ENCODE assay signal across 9 cellular contexts in the genomic region with DNA sequence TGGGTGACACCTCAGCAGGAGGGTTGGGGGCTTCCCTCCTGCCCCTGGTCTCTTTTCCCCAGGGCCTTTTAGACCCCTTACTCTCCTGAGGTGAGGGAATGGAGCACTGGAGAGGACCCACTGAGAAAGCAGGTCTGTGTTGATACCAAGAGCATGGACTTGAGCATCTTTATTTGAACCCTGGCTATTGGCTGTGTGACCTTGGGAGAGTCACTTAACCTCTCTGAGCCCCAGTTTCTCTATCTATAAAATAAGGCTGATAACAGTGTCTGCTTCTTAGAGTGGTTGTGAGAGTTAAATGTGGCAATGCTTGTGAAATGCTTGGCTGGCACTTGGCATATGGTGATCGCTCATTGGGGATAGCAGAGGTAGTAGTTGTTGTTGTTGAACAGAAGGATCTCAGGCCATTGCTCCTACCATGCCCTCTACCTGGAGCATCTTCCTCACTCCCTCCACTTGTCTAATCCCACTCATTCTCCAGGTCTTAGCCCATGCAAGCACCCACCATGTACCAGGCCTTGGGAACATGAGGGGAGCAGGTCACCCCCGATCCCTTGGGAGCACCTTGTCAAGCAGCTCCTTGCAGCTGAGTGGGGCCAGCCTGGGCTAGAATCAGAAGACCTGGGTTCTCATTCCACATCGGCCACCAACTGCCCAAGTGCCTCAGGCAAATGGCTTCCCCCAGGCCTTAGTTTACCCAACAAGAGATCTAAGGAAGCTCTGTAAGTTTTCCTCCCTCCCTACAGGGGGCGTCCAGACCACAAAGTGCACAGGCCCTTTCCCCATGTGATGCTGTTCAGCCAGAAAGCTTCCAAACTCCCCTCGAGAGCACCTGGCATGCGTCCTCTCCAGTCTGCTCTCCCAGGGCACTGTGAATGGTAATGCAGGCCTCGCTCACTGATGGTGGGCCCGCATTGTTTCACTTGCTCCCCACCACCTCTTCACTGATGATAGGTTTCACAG.
DNase-seq lines count a peak whose midpoint lies in the region; ATAC-seq and TF ChIP-seq lines count a peak whose summit lies in the region.
"Had no signal": no experiment of that assay in that cellular context is flagged by ENCODE, and none has a peak within 500 bp of the region (broad histone marks: within the 10 kb centered on the region; RNA-seq: fewer than 3 reads in every experiment).

No MANE protein-coding gene starts in this region.

- H3K36me3 ChIP-seq in WERI-Rb-1, result no peaks in the 10 kb centered on the region

- no peaks in the 10 kb centered on the region for H3K9me3 ChIP-seq in WERI-Rb-1 (ENCODE audit: severe bottlenecking)

- H3K27ac Mint-ChIP-seq in HFFc6, result no peak overlapping the region

- H3K27me3 Mint-ChIP-seq in HFFc6 (ENCODE audit: insufficient read depth), result peaks cover 17% of the 10 kb centered on the region

- no peak overlapping the region for H3K4me3 ChIP-seq in WERI-Rb-1 (ENCODE audit: low read depth, low read length)

- no peaks in the 10 kb centered on the region for H3K36me3 Mint-ChIP-seq in HFFc6 (ENCODE audit: low read depth)

- DNase-seq in Daoy (ENCODE audit: low read depth), result peak; percentile 28
- DNase-seq in HFFc6, result no peak
- peak; percentile 37 for DNase-seq in WERI-Rb-1
- DNase-seq in left kidney (ENCODE audit: low read depth, low spot score), result peak; percentile 36
- no peak for DNase-seq in NCI-H1105 (lab: John Stamatoyannopoulos, UW)
- no peak for DNase-seq in NCI-H2107 treated with DMSO at 0.1 percent for 48 hours (lab: John Stamatoyannopoulos, UW; ENCODE audit: unreplicated experiment)
- DNase-seq: effector memory CD4-positive, alpha-beta T cell; NK-92 treated with Interleukin-12 subunit alpha and Interleukin-12 subunit beta, amount 100 ng/mL, for 24 hours had no signal

- H3K27me3 ChIP-seq in WERI-Rb-1 (ENCODE audit: insufficient read depth, low read depth, severe bottlenecking), result no peaks in the 10 kb centered on the region

- H3K9me3 Mint-ChIP-seq in HFFc6, result no peaks in the 10 kb centered on the region

- no peak overlapping the region for H3K27ac ChIP-seq in WERI-Rb-1

- peaks cover 4% of the 10 kb centered on the region; the same call in 1 of the 2 replicates for H3K4me1 Mint-ChIP-seq in HFFc6 (ENCODE audit: low read depth)

- TF ChIP-seq CTCF in HFFc6 (IDR thresholded peaks at IDR 0.05), result peak; percentile 62
- peak; percentile 69 for TF ChIP-seq CTCF in WERI-Rb-1 (IDR thresholded peaks at IDR 0.05; ENCODE audit: low read depth, low read length)

- H3K4me3 Mint-ChIP-seq in HFFc6, result no peak overlapping the region

- ATAC-seq in GM19035 (IDR thresholded peaks at IDR 0.05; ENCODE audit: unreplicated experiment), result no peak

Comparison
In these comparisons a context has a peak if more than half of its experiments do, and no peak if none do; other contexts are left out.
1. DNase-seq: peak in Daoy (single experiment), WERI-Rb-1 (single experiment) and left kidney (single experiment); none in HFFc6 (single experiment), NCI-H1105 (single experiment) and NCI-H2107 treated with DMSO at 0.1 percent for 48 hours (single experiment).